ENCODE assay signal across 1 cellular context in genomic region chr10:119211625-119212441, GRCh38.
TF ChIP-seq lines count a peak whose summit lies in the region.

No MANE protein-coding gene starts in this region.

TF ChIP-seq in GM23338, 12 proteins besides CTCF, POLR2A, EP300 and RAD21:
- TF ChIP-seq EZH2 (IDR thresholded peaks at IDR 0.05; ENCODE audit: low read depth, unreplicated experiment) (no peak), POLR2AphosphoS5 (IDR thresholded peaks at IDR 0.05; ENCODE audit: low read depth) (no peak), CREB1 (CRISPR knock-in tag; IDR thresholded peaks at IDR 0.05; ENCODE audit: low read depth) (no peak), ETS1 (IDR thresholded peaks at IDR 0.05) (no peak), NANOG (IDR thresholded peaks at IDR 0.05; ENCODE audit: borderline replicate concordance) (no peak)
